Comparison of ENCODE assay signal across 9 cellular contexts in the genomic region with DNA sequence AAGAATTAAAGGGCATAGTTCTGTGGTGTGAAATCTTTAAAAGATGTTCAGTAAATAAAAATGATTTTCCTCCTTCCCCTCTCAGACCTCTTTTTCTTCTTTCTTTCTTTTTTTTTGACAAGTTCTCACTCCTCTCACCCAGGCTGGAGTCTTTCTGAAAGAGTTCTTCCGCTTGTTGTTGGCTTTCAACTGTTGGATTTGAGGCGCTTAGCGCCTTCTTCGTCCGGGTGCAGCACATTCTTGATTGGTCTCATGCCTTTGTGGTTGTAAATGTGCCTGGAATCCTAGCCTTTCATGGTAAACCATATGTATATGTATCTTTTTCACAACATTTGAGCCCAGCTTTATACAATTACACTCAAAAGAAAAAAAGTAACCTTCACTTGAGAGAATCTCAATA. TPM values are rescaled to one million over a fixed set of nuclear protein-coding genes. Genes with fewer than 3 reads are reported as not detected.
DNase-seq lines count a peak whose midpoint lies in the region; ATAC-seq, FAIRE-seq and TF ChIP-seq lines count a peak whose summit lies in the region.
"Had no signal": no experiment of that assay in that cellular context is flagged by ENCODE, and none has a peak within 500 bp of the region (broad histone marks: within the 10 kb centered on the region; RNA-seq: fewer than 3 reads in every experiment).

No MANE protein-coding gene starts in this region.

- FAIRE-seq in HepG2 (lab: Jason Lieb, UNC): no peak
- FAIRE-seq in D721Med (lab: Jason Lieb, UNC): no peak
- FAIRE-seq: endometrium had no signal

- no peaks in the 10 kb centered on the region for H3K9me3 ChIP-seq in left ventricle myocardium inferior (replicated peaks)
- H3K9me3 ChIP-seq in HepG2 (ENCODE audit: low read length): no peaks in the 10 kb centered on the region
- H3K9me3 ChIP-seq in uterus: no peaks in the 10 kb centered on the region

- TF ChIP-seq EP300 in HepG2 (IDR thresholded peaks at IDR 0.05; ENCODE audit: low read depth in 2 of 2, low read length in 2 of 2) (no peak), HepG2 (CRISPR knock-in tag; IDR thresholded peaks at IDR 0.05; ENCODE audit: borderline replicate concordance) (no peak)

- H3K27me3 ChIP-seq in left ventricle myocardium inferior (ENCODE audit: low read depth) (no peaks in the 10 kb centered on the region), HepG2 (ENCODE audit: control insufficient read depth in 1 of 2, insufficient read depth in 2 of 2, low read length in 2 of 2) (no peaks in the 10 kb centered on the region), uterus (no peaks in the 10 kb centered on the region)

- WGBS in HepG2 (ENCODE audit: low lambda C conversion rate): 44% methylated on average over 5 of the region's 5 CpGs

- ATAC-seq in Right ventricle myocardium superior (ENCODE audit: poor library complexity) (no peak), HepG2 (no peak)

- H3K4me1 Mint-ChIP-seq in activated T-helper 2 cell treated with anti-CD3 and anti-CD28 coated beads, Interferon-gamma antibody, Interleukin-2, Interleukin-4, amounts not matched to agents 10 μg/mL and 5 μg/mL and 100 μg/mL, durations not matched to agents 14 hours and 24 hours and 36 hours (ENCODE audit: low read depth): peaks cover 56% of the 10 kb centered on the region

- H4K20me1 ChIP-seq in HepG2 (ENCODE audit: insufficient read depth, low read length): no peaks in the 10 kb centered on the region

- H3K4me2 ChIP-seq in HepG2 (ENCODE audit: low read depth, low read length): peak overlapping the region; percentile 76

- TF ChIP-seq RAD21 in HepG2 (CRISPR knock-in tag; IDR thresholded peaks at IDR 0.05): no peak

- H3K4me3 ChIP-seq in left ventricle myocardium inferior (peak overlapping the region; percentile 77), HepG2 (replicated peaks in 1 of 3; ENCODE audit: insufficient read depth in 1 of 3, low read depth in 2 of 3, low read length in 3 of 3) (peak overlapping the region; percentile 82 to 88 (median 84)), uterus (peak overlapping the region; percentile 66 to 82)

- peaks cover 15% of the 10 kb centered on the region for H3K36me3 ChIP-seq in left ventricle myocardium inferior
- no peaks in the 10 kb centered on the region; a peak in 1 of 5 replicates for H3K36me3 ChIP-seq in HepG2 (replicated peaks in 1 of 2; ENCODE audit: control insufficient read depth in 1 of 2, insufficient read depth in 2 of 2, low read length in 2 of 2)
- H3K36me3 ChIP-seq in uterus: no peaks in the 10 kb centered on the region

- H3K4me1 ChIP-seq in left ventricle myocardium inferior: peaks cover 34% of the 10 kb centered on the region
- peaks cover 35% of the 10 kb centered on the region for H3K4me1 ChIP-seq in HepG2 (ENCODE audit: insufficient read depth, low read length)
- peaks cover 0 to 7% of the 10 kb centered on the region in 2 donors for H3K4me1 ChIP-seq in uterus

- no peak for TF ChIP-seq POLR2A in HepG2 (IDR thresholded peaks at IDR 0.05; ENCODE audit: insufficient read depth in 1 of 2, low read depth in 2 of 2, low read length in 2 of 2)
- no peak for TF ChIP-seq POLR2A in uterus (IDR thresholded peaks at IDR 0.05)

- H3K9ac ChIP-seq in HepG2 (ENCODE audit: insufficient read depth, low read depth, low read length): peak overlapping the region; percentile 81

- peaks cover 65% of the 10 kb centered on the region for H3K36me3 Mint-ChIP-seq in activated T-helper 2 cell treated with anti-CD3 and anti-CD28 coated beads, Interferon-gamma antibody, Interleukin-2, Interleukin-4, amounts not matched to agents 10 μg/mL and 5 μg/mL and 100 μg/mL, durations not matched to agents 14 hours and 24 hours and 36 hours (ENCODE audit: low read depth)

- CTCF ChIA-PET in HepG2 (lab: Yijun Ruan, JAX; ENCODE audit: low intra/inter-chr PET ratio, low total read pairs): no interaction called here

- in situ Hi-C loops in HepG2 (cut with HindIII; ENCODE audit: extremely low pct_ligation_motif_present, low pct_unique_long_range_greater_than_20kb): no loop called here

- DNase-seq in left ventricle myocardium inferior (no peak), Right ventricle myocardium superior (no peak), HepG2 (ENCODE audit: low spot score) (no peak), uterus (no peak), dedifferentiated amniotic fluid mesenchymal stem cell (ENCODE audit: extremely low spot score) (no peak), mucosa of gallbladder (ENCODE audit: low spot score) (no peak), D721Med (ENCODE audit: insufficient read length, low spot score) (no peak)
- no peak for DNase-seq in activated T-helper 2 cell treated with anti-CD3 and anti-CD28 coated beads, Interferon-gamma antibody, Interleukin-2, Interleukin-4, amounts not matched to agents 10 μg/mL and 5 μg/mL and 100 μg/mL, durations not matched to agents 14 hours and 24 hours and 36 hours (ENCODE audit: low spot score)

- peaks cover 21% of the 10 kb centered on the region for H3K79me2 ChIP-seq in HepG2 (ENCODE audit: insufficient read depth, low read length)

- intact Hi-C loops in left ventricle myocardium inferior (cut with micrococcal nuclease): no loop called here
- intact Hi-C loops in Right ventricle myocardium superior (cut with DNase I): no loop called here
- intact Hi-C loops in activated T-helper 2 cell treated with anti-CD3 and anti-CD28 coated beads, Interferon-gamma antibody, Interleukin-2, Interleukin-4, amounts not matched to agents 10 μg/mL and 5 μg/mL and 100 μg/mL, durations not matched to agents 14 hours and 24 hours and 36 hours (cut with micrococcal nuclease): loop anchor here (1.0 to 10.0 kb wide), 9 partner anchors 83 to 1561 kb away; partner anchors contain the start of genes GORAB, KIFAP3, NME7 and SCYL3
- intact Hi-C loops in HepG2 (cut with micrococcal nuclease; ENCODE audit: unreplicated experiment): no loop called here
- intact Hi-C loops in uterus (cut with DNase I; ENCODE audit: low total_unique reads): no loop called here

- TF ChIP-seq CTCF in left ventricle myocardium inferior (IDR thresholded peaks at IDR 0.05; ENCODE audit: borderline replicate concordance) (no peak), HepG2 (CRISPR knock-in tag; IDR thresholded peaks at IDR 0.05) (no peak), uterus (IDR thresholded peaks at IDR 0.05) (no peak), D721Med (IDR thresholded peaks at IDR 0.05; ENCODE audit: insufficient read depth, missing control alignments) (no peak)

- POLR2A ChIA-PET in HepG2 (lab: Yijun Ruan, JAX): interaction anchor here (1.4 kb wide), 1 partner anchor 98 kb away, joined by 14 read pairs; the partner anchor contains the start of gene SCYL3

- peak overlapping the region; percentile 98 for H3K27ac Mint-ChIP-seq in activated T-helper 2 cell treated with anti-CD3 and anti-CD28 coated beads, Interferon-gamma antibody, Interleukin-2, Interleukin-4, amounts not matched to agents 10 μg/mL and 5 μg/mL and 100 μg/mL, durations not matched to agents 14 hours and 24 hours and 36 hours

- no peaks in the 10 kb centered on the region for H3K27me3 Mint-ChIP-seq in activated T-helper 2 cell treated with anti-CD3 and anti-CD28 coated beads, Interferon-gamma antibody, Interleukin-2, Interleukin-4, amounts not matched to agents 10 μg/mL and 5 μg/mL and 100 μg/mL, durations not matched to agents 14 hours and 24 hours and 36 hours (ENCODE audit: low read depth)

- H3K4me3 Mint-ChIP-seq in activated T-helper 2 cell treated with anti-CD3 and anti-CD28 coated beads, Interferon-gamma antibody, Interleukin-2, Interleukin-4, amounts not matched to agents 10 μg/mL and 5 μg/mL and 100 μg/mL, durations not matched to agents 14 hours and 24 hours and 36 hours (ENCODE audit: low read depth): peak overlapping the region; percentile 92

- BruUV-seq in HepG2 (replicated peaks; lab: Mats Ljungman, UMichigan): no TSS peak

- H3K27ac ChIP-seq in left ventricle myocardium inferior (replicated peaks) (no peak overlapping the region), HepG2 (ENCODE audit: extremely low read length, insufficient read depth, low read length) (peak overlapping the region; percentile 80), uterus (no peak overlapping the region)

- H3K9me3 Mint-ChIP-seq in activated T-helper 2 cell treated with anti-CD3 and anti-CD28 coated beads, Interferon-gamma antibody, Interleukin-2, Interleukin-4, amounts not matched to agents 10 μg/mL and 5 μg/mL and 100 μg/mL, durations not matched to agents 14 hours and 24 hours and 36 hours: no peaks in the 10 kb centered on the region

- H2AFZ ChIP-seq in HepG2 (ENCODE audit: low read length): no peak overlapping the region

RNA-seq across cellular contexts. Expression of gene METTL18, which starts 1.0 kb away (rescaled TPM):
- total RNA-seq in left ventricle myocardium inferior (5.9 TPM), Right ventricle myocardium superior (5.4 TPM), HepG2 (2016; rRNA removed; fragmentation: Illumina TruSeq; extraction: Trizol) (6.7 and 11.2 TPM in 2 replicates), uterus (10 to 100 TPM in 2 of 4 donors, 1 to 10 TPM in 2; 1.0 to 14.7 (median 10.2) TPM), mucosa of gallbladder (4.9 TPM)
- 8.9 and 10.9 TPM in 2 replicates for total RNA-seq in activated T-helper 2 cell treated with anti-CD3 and anti-CD28 coated beads, Interferon-gamma antibody, Interleukin-2, Interleukin-4, amounts not matched to agents 10 μg/mL and 5 μg/mL and 100 μg/mL, durations not matched to agents 14 hours and 24 hours and 36 hours
- 1.8 and 2.4 TPM in 2 replicates for total RNA-seq in HepG2 (2016; cell fraction: cytosol; rRNA removed; fragmentation: Illumina TruSeq; extraction: Trizol; ENCODE audit: low read depth)
- total RNA-seq in HepG2 (2016; cell fraction: insoluble cytoplasmic fraction; rRNA removed; fragmentation: Illumina TruSeq; extraction: Trizol): 7.6 and 11.0 TPM in 2 replicates
- 3.7 and 3.9 TPM in 2 replicates for total RNA-seq in HepG2 (2016; cell fraction: membrane; rRNA removed; fragmentation: Illumina TruSeq; extraction: Trizol)
- total RNA-seq in HepG2 (2016; cell fraction: nucleus; rRNA removed; fragmentation: Illumina TruSeq; extraction: Trizol): 6.2 and 6.5 TPM in 2 replicates
- 2.2 and 2.7 TPM in 2 replicates for polyA plus RNA-seq in HepG2 (2011; rRNA removed)
- 0.81 and 1.2 TPM in 2 replicates for polyA plus RNA-seq in HepG2 (2011; cell fraction: cytosol; rRNA removed)
- polyA plus RNA-seq in HepG2 (2011; cell fraction: nucleus; rRNA removed): 0.48 and 0.93 TPM in 2 replicates
- polyA plus RNA-seq in HepG2 (2012): 4.5 and 5.9 TPM in 2 replicates
- polyA plus RNA-seq in HepG2 (2016; cell fraction: cytosol; fragmentation: Illumina TruSeq; extraction: Trizol; ENCODE audit: low read depth): 1.4 and 2.0 TPM in 2 replicates
- polyA plus RNA-seq in HepG2 (2016; cell fraction: insoluble cytoplasmic fraction; fragmentation: Illumina TruSeq; extraction: Trizol; ENCODE audit: low read depth): 10.2 and 10.9 TPM in 2 replicates
- polyA plus RNA-seq in HepG2 (2016; cell fraction: membrane; fragmentation: Illumina TruSeq; extraction: Trizol; ENCODE audit: low read depth): 1.8 and 3.0 TPM in 2 replicates
- polyA plus RNA-seq in HepG2 (2016; cell fraction: nucleus; fragmentation: Illumina TruSeq; extraction: Trizol; ENCODE audit: insufficient read depth, low read depth): 6.1 and 7.3 TPM in 2 replicates
- polyA minus RNA-seq in HepG2 (2011; rRNA and poly(A)+ RNA removed; ENCODE audit: low replicate concordance): 0.28 and 0.48 TPM in 2 replicates
- polyA minus RNA-seq in HepG2 (2011; cell fraction: cytosol; rRNA and poly(A)+ RNA removed): 1.5 and 2.1 TPM in 2 replicates
- 4.0 and 5.8 TPM in 2 replicates for polyA minus RNA-seq in HepG2 (2011; cell fraction: nucleus; rRNA and poly(A)+ RNA removed)
